ENCODE assay signal across 8 cellular contexts in the genomic region with DNA sequence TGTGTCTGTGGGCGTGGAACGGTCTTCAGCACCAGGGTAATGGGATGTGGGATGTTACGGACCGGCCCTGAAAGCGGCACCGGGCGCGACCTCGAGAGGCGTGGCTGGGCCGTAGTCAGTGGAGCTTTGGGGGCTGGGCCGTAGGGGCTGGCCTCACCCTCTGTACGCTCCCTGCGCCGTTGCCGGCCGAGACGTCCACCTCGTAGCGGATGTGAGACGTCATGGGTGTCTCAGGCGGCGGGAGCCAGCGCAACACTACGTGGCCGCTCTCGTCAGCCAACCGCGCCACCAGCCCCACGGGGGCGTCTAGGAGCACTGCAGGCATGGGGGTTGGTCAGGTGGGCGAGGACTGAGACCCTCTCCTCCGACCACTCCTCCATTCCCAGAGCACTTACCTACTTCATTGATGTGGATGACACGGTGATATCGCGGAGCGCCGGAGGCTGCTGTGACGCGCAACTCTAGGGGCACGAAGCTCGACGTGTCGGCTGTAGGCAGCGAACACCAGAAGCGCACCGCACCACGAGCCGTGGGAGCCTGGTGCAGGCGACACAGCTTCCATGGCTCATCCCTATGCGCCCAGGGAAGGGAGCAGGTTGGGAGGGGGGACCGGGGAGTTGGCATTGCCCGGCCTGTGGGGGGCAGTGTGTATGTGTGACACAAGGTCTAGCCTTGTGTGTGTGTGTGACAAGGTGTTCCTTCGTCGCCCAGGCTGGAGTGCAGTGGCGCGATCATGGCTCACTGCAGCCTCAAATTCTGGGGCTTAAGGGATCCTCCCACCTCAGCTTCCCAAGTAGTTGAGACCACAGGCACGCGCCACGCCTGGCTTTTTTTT. TPM values are rescaled to one million over a fixed set of nuclear protein-coding genes. Genes with fewer than 3 reads are reported as not detected.
DNase-seq lines count a peak whose midpoint lies in the region; FAIRE-seq and TF ChIP-seq lines count a peak whose summit lies in the region.

No MANE protein-coding gene starts in this region.

- H3K4me3 ChIP-seq in brain microvascular endothelial cell (ENCODE audit: low read depth, low read length), result peak overlapping the region; percentile 77
- H3K4me3 ChIP-seq in kidney (ENCODE audit: low read length in 2 of 2), result peak overlapping the region; percentile 59 to 77

- H3K9me3 ChIP-seq in kidney (ENCODE audit: control insufficient read depth in 1 of 2, low read length in 2 of 2), result no peaks in the 10 kb centered on the region

- POLR2A ChIA-PET in GM10248 (lab: Yijun Ruan, JAX), result interaction anchor here (0.6 to 1.3 kb wide), 7 partner anchors 35 to 103 kb away, joined by 3 to 6 read pairs (median 4); a partner anchor contains a TSS

- H3K9ac ChIP-seq in kidney (ENCODE audit: low read length in 2 of 2), result peak overlapping the region in 1 of 2 donors; percentile 34

- H3K36me3 ChIP-seq in brain microvascular endothelial cell (replicated peaks), result no peaks in the 10 kb centered on the region
- H3K36me3 ChIP-seq in kidney (ENCODE audit: control insufficient read depth in 1 of 2, insufficient read depth in 2 of 2, low read length in 2 of 2), result no peaks in the 10 kb centered on the region

- in situ Hi-C loops in brain microvascular endothelial cell (cut with HindIII; ENCODE audit: low pct_ligation_motif_present, low sequenced_read_pairs), result no loop called here

- H3K4me1 ChIP-seq in kidney (ENCODE audit: control insufficient read depth in 1 of 2, insufficient read depth in 1 of 2, low read depth in 1 of 2, low read length in 2 of 2), result peaks cover 0 to 32% of the 10 kb centered on the region in 2 donors

- FAIRE-seq in H54 (lab: Jason Lieb, UNC) (no peak), kidney (lab: Jason Lieb, UNC) (no peak)

- DNase-seq in GM10248 (ENCODE audit: extremely low spot score), result peak; percentile 88
- DNase-seq in H54 (ENCODE audit: insufficient read length, low spot score), result peak; percentile 91
- DNase-seq in T-helper 22 cell (ENCODE audit: low read depth), result peak; percentile 77
- DNase-seq in brain microvascular endothelial cell, result peak; percentile 81
- peak; percentile 93 for DNase-seq in kidney
- peak; percentile 79 to 84 for DNase-seq in stimulated activated CD4-positive, alpha-beta T cell treated with anti-CD3 and anti-CD28 coated beads, Interleukin-4, amount 100 ng/mL, for 48 hours (ENCODE audit: low read depth in 2 of 2)
- no peak for DNase-seq in globus pallidus (ENCODE audit: low spot score)

- peak; percentile 48 for TF ChIP-seq CTCF in GM10248 (IDR thresholded peaks at IDR 0.05; ENCODE audit: control extremely low read depth, extremely low read depth, low read depth, missing control alignments)
- TF ChIP-seq CTCF in LNCAP (IDR thresholded peaks at IDR 0.05), result peak; percentile 55
- peak; percentile 29 for TF ChIP-seq CTCF in brain microvascular endothelial cell (IDR thresholded peaks at IDR 0.05; ENCODE audit: low read depth, low read length, missing control alignments)
- TF ChIP-seq CTCF in kidney (IDR thresholded peaks at IDR 0.05; ENCODE audit: borderline replicate concordance, extremely low read depth, insufficient read depth), result peak; percentile 7

- intact Hi-C loops in kidney (cut with DNase I), result no loop called here

- CTCF ChIA-PET in GM10248 (lab: Yijun Ruan, JAX), result interaction anchor here (0.7 to 4.1 kb wide), 47 partner anchors 9 to 231 kb away, joined by 3 to 50 read pairs (median 5); a partner anchor contains a TSS

- H3K27ac ChIP-seq in brain microvascular endothelial cell, result peak overlapping the region; percentile 74
- peak overlapping the region; percentile 54 to 81 for H3K27ac ChIP-seq in kidney (ENCODE audit: low read depth in 2 of 2, low read length in 2 of 2)

- peak; percentile 74 for TF ChIP-seq POLR2A in H54 (IDR thresholded peaks at IDR 0.05; ENCODE audit: low read depth, low read length)

- no peaks in the 10 kb centered on the region for H3K27me3 ChIP-seq in brain microvascular endothelial cell (replicated peaks)

RNA-seq across cellular contexts. Expression of a gene that starts 2.4 kb away (rescaled TPM):
- total RNA-seq in kidney, result 23.6 TPM
- polyA plus RNA-seq in kidney (ENCODE audit: insufficient read depth, low read depth, low replicate concordance), result 20.4 TPM

RNA-seq across cellular contexts. Expression of a gene that starts 7.3 kb away (rescaled TPM):
- total RNA-seq in kidney, result 4.1 TPM
- 6.2 TPM for polyA plus RNA-seq in kidney (ENCODE audit: insufficient read depth, low read depth, low replicate concordance)

RNA-seq across cellular contexts. Expression of a gene that starts 26.5 kb away (rescaled TPM):
- total RNA-seq in kidney, result 22.5 TPM
- 11.7 TPM for polyA plus RNA-seq in kidney (ENCODE audit: insufficient read depth, low read depth, low replicate concordance)

RNA-seq across cellular contexts. Expression of a gene that starts 35.4 kb away (rescaled TPM):
- total RNA-seq in kidney, result 28.9 TPM
- 50.7 TPM for polyA plus RNA-seq in kidney (ENCODE audit: insufficient read depth, low read depth, low replicate concordance)

RNA-seq across cellular contexts. Expression of a gene that starts 35.7 kb away (rescaled TPM):
- 150 TPM for total RNA-seq in kidney
- 417 TPM for polyA plus RNA-seq in kidney (ENCODE audit: insufficient read depth, low read depth, low replicate concordance)
